ENCODE assay signal across 26 cellular contexts in genomic region chr15:78527325-78527724, GRCh38.
"Had no signal": no experiment of that assay in that cellular context is flagged by ENCODE, and none has a peak within 500 bp of the region (broad histone marks: within the 10 kb centered on the region; RNA-seq: fewer than 3 reads in every experiment).

No MANE protein-coding gene starts in this region.

- H3K9me3 Mint-ChIP-seq: activated CD4-positive, alpha-beta T cell treated with anti-CD3 and anti-CD28 coated beads, Interleukin-2, amount 10 ng/mL, durations not matched to agents 24 days and 14 days; activated CD8-positive, alpha-beta T cell treated with anti-CD3 and anti-CD28 coated beads for 36 hours; activated naive CD4-positive, alpha-beta T cell treated with anti-CD3 and anti-CD28 coated beads, Interleukin-2, amount 50 U/mL, for 24 hours; activated T-cell treated with anti-CD3 and anti-CD28 coated beads, Interleukin-2, amount 50 U/mL, for 72 hours; activated T-helper 17 cell treated with anti-CD3 and anti-CD28 coated beads, Interleukin-2, amount 50 U/mL, for 72 hours had no signal

- H3K4me3 ChIP-seq: adrenal gland, body of pancreas, breast epithelium, PC-9 had no signal

- H3K36me3 ChIP-seq: adrenal gland, breast epithelium, WERI-Rb-1 had no signal

- H2AFZ ChIP-seq: PC-9 had no signal

- H3K9me3 ChIP-seq: adrenal gland, body of pancreas, breast epithelium had no signal

- H3K27me3 ChIP-seq: adrenal gland, body of pancreas, breast epithelium had no signal

- ATAC-seq: activated CD8-positive, alpha-beta T cell treated with anti-CD3 and anti-CD28 coated beads for 36 hours; activated T-cell treated with anti-CD3 and anti-CD28 coated beads, Interleukin-2, amount 50 U/mL, for 72 hours; activated T-helper 17 cell treated with anti-CD3 and anti-CD28 coated beads, Interleukin-2, amount 50 U/mL, for 72 hours; body of pancreas; Right ventricle myocardium inferior had no signal

- H3K4me1 ChIP-seq: adrenal gland, body of pancreas, breast epithelium had no signal

- DNase-seq: activated CD4-positive, alpha-beta T cell treated with anti-CD3 and anti-CD28 coated beads, Interleukin-2, amount 10 ng/mL, durations not matched to agents 24 days and 14 days; activated CD4-positive, alpha-beta T cell treated with anti-CD3 and anti-CD28 coated beads, Interleukin-2, amount 50 U/mL, for 4 hours; activated CD4-positive, CD25-positive, alpha-beta regulatory T cell; activated CD8-positive, alpha-beta T cell treated with anti-CD3 and anti-CD28 coated beads for 36 hours; activated effector memory CD4-positive, alpha-beta T cell treated with anti-CD3 and anti-CD28 coated beads, Interleukin-2, amount 50 U/mL, for 16 hours; activated naive CD4-positive, alpha-beta T cell; activated T-cell treated with anti-CD3 and anti-CD28 coated beads, Interleukin-2, amount 50 U/mL, for 1 hour; activated T-cell treated with anti-CD3 and anti-CD28 coated beads, Interleukin-2, amount 50 U/mL, for 72 hours; adrenal gland; body of pancreas; NCI-H1105; NCI-H1417 treated with DMSO at 0.1 percent for 48 hours; NCI-H1930; NCI-H2081 treated with DMSO at 0.1 percent for 48 hours; NCI-H226; NCI-H524 treated with DMSO at 0.1 percent for 48 hours; NK-92 treated with Interleukin-12 subunit alpha and Interleukin-12 subunit beta, amount 100 ng/mL, for 24 hours; PC-9; SIG-M5; T1000; WERI-Rb-1 had no signal

- H3K27ac Mint-ChIP-seq: activated CD4-positive, alpha-beta T cell treated with anti-CD3 and anti-CD28 coated beads, Interleukin-2, amount 10 ng/mL, durations not matched to agents 24 days and 14 days; activated CD8-positive, alpha-beta T cell treated with anti-CD3 and anti-CD28 coated beads for 36 hours; activated naive CD4-positive, alpha-beta T cell treated with anti-CD3 and anti-CD28 coated beads, Interleukin-2, amount 50 U/mL, for 24 hours; activated T-cell treated with anti-CD3 and anti-CD28 coated beads, Interleukin-2, amount 50 U/mL, for 72 hours; activated T-helper 17 cell treated with anti-CD3 and anti-CD28 coated beads, Interleukin-2, amount 50 U/mL, for 72 hours had no signal

- H3K27ac ChIP-seq: adrenal gland, body of pancreas, breast epithelium, PC-9, RWPE1, WERI-Rb-1 had no signal

- H3K4me2 ChIP-seq: PC-9 had no signal
